Comparison of ENCODE assay signal across 8 cellular contexts in genomic region chr6:1554241-1554880, GRCh38. TPM values are rescaled to one million over a fixed set of nuclear protein-coding genes. Genes with fewer than 3 reads are reported as not detected.
DNase-seq lines count a peak whose midpoint lies in the region; ATAC-seq and TF ChIP-seq lines count a peak whose summit lies in the region.

No MANE protein-coding gene starts in this region.

- no peak overlapping the region for H2AFZ ChIP-seq in Karpas-422 (ENCODE audit: low read length)

- TF ChIP-seq CTCF in AG04449 (IDR thresholded peaks at IDR 0.05; ENCODE audit: insufficient read depth, low read length, missing control alignments) (no peak), HFFc6 (IDR thresholded peaks at IDR 0.05) (no peak)

- no peak for DNase-seq in AG04449 (ENCODE audit: low read depth, low spot score)
- DNase-seq in HFFc6 = no peak
- no peak for DNase-seq in activated naive CD8-positive, alpha-beta T cell treated with anti-CD3 and anti-CD28 coated beads, Interleukin-2, amount 50 U/mL, for 24 hours
- DNase-seq in Karpas-422 = no peak
- no peak for DNase-seq in AG20443 (ENCODE audit: low spot score)
- no peak for DNase-seq in stimulated activated CD4-positive, alpha-beta T cell treated with anti-CD3 and anti-CD28 coated beads, Interleukin-4, amount 100 ng/mL, for 4 hours

- peaks cover 18% of the 10 kb centered on the region for H3K4me1 Mint-ChIP-seq in HFFc6 (ENCODE audit: low read depth)
- peaks cover 8% of the 10 kb centered on the region for H3K4me1 Mint-ChIP-seq in activated naive CD8-positive, alpha-beta T cell treated with anti-CD3 and anti-CD28 coated beads, Interleukin-2, amount 50 U/mL, for 24 hours

- H3K27ac Mint-ChIP-seq in HFFc6 = peak overlapping the region; percentile 72; the same call in 1 of the 2 replicates
- no peak overlapping the region for H3K27ac Mint-ChIP-seq in activated naive CD8-positive, alpha-beta T cell treated with anti-CD3 and anti-CD28 coated beads, Interleukin-2, amount 50 U/mL, for 24 hours

- no peaks in the 10 kb centered on the region for H3K4me1 ChIP-seq in Karpas-422 (ENCODE audit: low read length)

- no peaks in the 10 kb centered on the region for H3K36me3 ChIP-seq in Karpas-422 (ENCODE audit: insufficient read depth, low read length)

- no peak overlapping the region for H3K4me2 ChIP-seq in Karpas-422 (ENCODE audit: low read depth, low read length, poor library complexity, severe bottlenecking)

- H3K79me2 ChIP-seq in Karpas-422 (ENCODE audit: low read length) = no peaks in the 10 kb centered on the region

- no peaks in the 10 kb centered on the region for H3K9me2 ChIP-seq in Karpas-422 (replicated peaks; ENCODE audit: insufficient read depth, low read length)

- CTCF ChIA-PET in AG04449 (lab: Yijun Ruan, JAX) = interaction anchor here (0.6 to 2.6 kb wide), 14 partner anchors 8 to 1121 kb away, joined by 3 to 20 read pairs (median 4); no protein-coding TSS in a partner anchor

- H3K9me3 Mint-ChIP-seq in HFFc6 = no peaks in the 10 kb centered on the region
- H3K9me3 Mint-ChIP-seq in activated naive CD8-positive, alpha-beta T cell treated with anti-CD3 and anti-CD28 coated beads, Interleukin-2, amount 50 U/mL, for 24 hours = no peaks in the 10 kb centered on the region

- no peak for ATAC-seq in activated naive CD8-positive, alpha-beta T cell treated with anti-CD3 and anti-CD28 coated beads, Interleukin-2, amount 50 U/mL, for 24 hours
- no peak for ATAC-seq in HG03135 (IDR thresholded peaks at IDR 0.05; ENCODE audit: unreplicated experiment)

- H3K9me3 ChIP-seq in Karpas-422 (ENCODE audit: low read length) = no peaks in the 10 kb centered on the region

- H3K27me3 Mint-ChIP-seq in HFFc6 (ENCODE audit: insufficient read depth) = no peaks in the 10 kb centered on the region; the same call in 1 of the 2 replicates
- peaks cover 34% of the 10 kb centered on the region for H3K27me3 Mint-ChIP-seq in activated naive CD8-positive, alpha-beta T cell treated with anti-CD3 and anti-CD28 coated beads, Interleukin-2, amount 50 U/mL, for 24 hours

- H3K27me3 ChIP-seq in layer of hippocampus (ENCODE audit: control insufficient read depth, insufficient read depth, low read length) (no peaks in the 10 kb centered on the region), Karpas-422 (ENCODE audit: low read length) (no peaks in the 10 kb centered on the region)

- POLR2A ChIA-PET in AG04449 (lab: Yijun Ruan, JAX) = interaction anchor here (0.9 kb wide), 1 partner anchor 34 kb away, joined by 3 read pairs; no protein-coding TSS in a partner anchor

- peak overlapping the region; percentile 88 for H3K4me3 Mint-ChIP-seq in HFFc6
- peak overlapping the region; percentile 75 for H3K4me3 Mint-ChIP-seq in activated naive CD8-positive, alpha-beta T cell treated with anti-CD3 and anti-CD28 coated beads, Interleukin-2, amount 50 U/mL, for 24 hours

- no peaks in the 10 kb centered on the region for H4K20me1 ChIP-seq in Karpas-422 (ENCODE audit: insufficient read depth, low read depth, low read length)

- no peak overlapping the region for H3K9ac ChIP-seq in Karpas-422 (ENCODE audit: low read length)

- peak overlapping the region; percentile 65 for H3K4me3 ChIP-seq in AG04449 (ENCODE audit: low read depth, low read length)
- no peak overlapping the region for H3K4me3 ChIP-seq in Karpas-422 (ENCODE audit: low read length)

- peak overlapping the region; percentile 81 for H3K27ac ChIP-seq in layer of hippocampus (ENCODE audit: low read depth, low read length)
- no peak overlapping the region for H3K27ac ChIP-seq in Karpas-422 (ENCODE audit: low read length)

- H3K36me3 Mint-ChIP-seq in HFFc6 (ENCODE audit: low read depth) = no peaks in the 10 kb centered on the region; the same call in 1 of the 2 replicates
- no peaks in the 10 kb centered on the region for H3K36me3 Mint-ChIP-seq in activated naive CD8-positive, alpha-beta T cell treated with anti-CD3 and anti-CD28 coated beads, Interleukin-2, amount 50 U/mL, for 24 hours (ENCODE audit: low read depth)

RNA-seq across cellular contexts. Expression of gene FOXC1, which starts 55.4 kb away (rescaled TPM):
- 10 to 100 TPM; 15.8 to 18.0 (median 16.9) TPM for total RNA-seq in HFFc6 (2021; fragmentation: NEBNext Ultra II Directional; extraction: Animal tissue kit (Norgen Biotek cat#: 25700))
- not detected in 2 replicates for total RNA-seq in Karpas-422 (2014; rRNA removed; shearing (Covaris generic); ENCODE audit: low replicate concordance)

Comparison
In these comparisons a context has a peak if more than half of its experiments do, and no peak if none do; other contexts are left out.
1. RNA of gene FOXC1, which starts 55.4 kb away (total RNA-seq): 15.8 to 18.0 TPM in HFFc6; not detected in Karpas-422; every median in the first group is over 10 times any median in the second.